ENCODE assay signal across 14 cellular contexts in genomic region chr3:196108075-196108743, GRCh38. TPM values are rescaled to one million over a fixed set of nuclear protein-coding genes. Genes with fewer than 3 reads are reported as not detected.
DNase-seq lines count a peak whose midpoint lies in the region; ATAC-seq and TF ChIP-seq lines count a peak whose summit lies in the region.
"Had no signal": no experiment of that assay in that cellular context is flagged by ENCODE, and none has a peak within 500 bp of the region (broad histone marks: within the 10 kb centered on the region; RNA-seq: fewer than 3 reads in every experiment).

No MANE protein-coding gene starts in this region.

- DNase-seq in NCI-H345 (lab: John Stamatoyannopoulos, UW) (peak; percentile 25), erythroblast (lab: John Stamatoyannopoulos, UW) (peak; percentile 85 to 86), psoas muscle (no peak), SW480 (ENCODE audit: low spot score) (no peak), GM03348 (ENCODE audit: low spot score) (no peak), omental fat pad (ENCODE audit: low spot score) (no peak), T1000 (lab: John Stamatoyannopoulos, UW) (no peak)
- DNase-seq: activated naive CD8-positive, alpha-beta T cell treated with anti-CD3 and anti-CD28 coated beads, Interleukin-2, amount 10 ng/mL, durations not matched to agents 7 days and 5 days; COR-L47; foreskin fibroblast; T-helper 2 cell had no signal

- no peaks in the 10 kb centered on the region for H3K27me3 ChIP-seq in HUES48 (ENCODE audit: control insufficient read depth, insufficient read depth, low read length)
- H3K27me3 ChIP-seq in psoas muscle (ENCODE audit: insufficient read depth in 3 of 3, low read length in 2 of 3) = no peaks in the 10 kb centered on the region

- TF ChIP-seq POLR2A in erythroblast (IDR thresholded peaks at IDR 0.05; ENCODE audit: low read length) = no peak

- peaks cover 11% of the 10 kb centered on the region for H3K4me1 ChIP-seq in HUES48 (ENCODE audit: control insufficient read depth, insufficient read depth, low read length)
- no peaks in the 10 kb centered on the region for H3K4me1 ChIP-seq in psoas muscle

- ATAC-seq in psoas muscle (peak; percentile 36 to 48 (median 42)), omental fat pad (ENCODE audit: low FRiP score) (no peak)

- intact Hi-C loops in psoas muscle (cut with DNase I) = no loop called here

- H3K9me3 ChIP-seq in HUES48 (ENCODE audit: control insufficient read depth, insufficient read depth, low read length) = no peaks in the 10 kb centered on the region
- H3K9me3 ChIP-seq in psoas muscle = no peaks in the 10 kb centered on the region

- no peak overlapping the region for H3K4me3 ChIP-seq in HUES48 (ENCODE audit: low read depth, low read length)
- H3K4me3 ChIP-seq in psoas muscle = no peak overlapping the region
- H3K4me3 ChIP-seq: coronary artery, smooth muscle cell had no signal

- H3K9ac ChIP-seq in HUES48 (ENCODE audit: low read depth, low read length) = no peak overlapping the region

- 68 to 74% (median 69%) methylated on average over 13 of the region's 13 CpGs for WGBS in psoas muscle, 3 donors

- H3K27ac ChIP-seq in HUES48 (ENCODE audit: low read depth, low read length) = peak overlapping the region; percentile 45
- peak overlapping the region; percentile 58 for H3K27ac ChIP-seq in psoas muscle
- H3K27ac ChIP-seq: coronary artery had no signal

- no peaks in the 10 kb centered on the region for H3K36me3 ChIP-seq in HUES48 (ENCODE audit: control insufficient read depth, insufficient read depth, low read length)
- H3K36me3 ChIP-seq in psoas muscle (ENCODE audit: insufficient read depth in 1 of 2, low read depth in 1 of 2) = no peaks in the 10 kb centered on the region

- TF ChIP-seq CTCF in psoas muscle (IDR thresholded peaks at IDR 0.05) = no peak
- TF ChIP-seq CTCF in omental fat pad (IDR thresholded peaks at IDR 0.05) = no peak

RNA-seq across cellular contexts. Expression of gene TFRC, which starts 26.3 kb away (rescaled TPM):
- total RNA-seq in psoas muscle = 100 to 1,000 TPM in 1 of 4 donors, 10 to 100 TPM in 3; 36.2 to 101 (median 63.0) TPM
- 100 to 1,000 TPM in 1 of 3 donors, 10 to 100 TPM in 2; 36.3 to 208 (median 95.8) TPM for polyA plus RNA-seq in psoas muscle
- 100 to 1,000 TPM; 144 to 333 (median 242) TPM for total RNA-seq in omental fat pad

Comparison
In these comparisons a context has a peak if more than half of its experiments do, and no peak if none do; other contexts are left out.
1. DNase-seq: peak in NCI-H345 (single experiment) and erythroblast (2 of 2); none in psoas muscle (0 of 2), SW480 (single experiment), GM03348 (single experiment), omental fat pad (single experiment) and T1000 (single experiment).